Comparison of ENCODE assay signal across 24 cellular contexts in genomic region chrX:150463566-150463965, GRCh38.
"Had no signal": no experiment of that assay in that cellular context is flagged by ENCODE, and none has a peak within 500 bp of the region (broad histone marks: within the 10 kb centered on the region; RNA-seq: fewer than 3 reads in every experiment).

No MANE protein-coding gene starts in this region.

- ATAC-seq: activated CD8-positive, alpha-beta memory T cell treated with anti-CD3 and anti-CD28 coated beads, Interleukin-2, amount 10 ng/mL, durations not matched to agents 7 days and 5 days; activated CD8-positive, alpha-beta T cell treated with anti-CD3 and anti-CD28 coated beads, Interleukin-2, amount 10 ng/mL, durations not matched to agents 7 days and 5 days; activated naive CD8-positive, alpha-beta T cell treated with anti-CD3 and anti-CD28 coated beads, Interleukin-2, amount 50 U/mL, for 24 hours; WTC11 had no signal

- FAIRE-seq: colon, endometrium, endothelial cell of umbilical vein had no signal

- DNase-seq: activated CD4-positive, alpha-beta memory T cell treated with anti-CD3 and anti-CD28 coated beads for 36 hours; activated CD4-positive, alpha-beta T cell treated with anti-CD3 and anti-CD28 coated beads for 1 hour; activated CD4-positive, alpha-beta T cell treated with anti-CD3 and anti-CD28 coated beads for 4 hours; activated CD4-positive, alpha-beta T cell treated with anti-CD3 and anti-CD28 coated beads, Interleukin-2, amount 50 U/mL, for 1 hour; activated CD8-positive, alpha-beta memory T cell treated with anti-CD3 and anti-CD28 coated beads, Interleukin-2, amount 10 ng/mL, durations not matched to agents 7 days and 5 days; activated CD8-positive, alpha-beta memory T cell treated with anti-CD3 and anti-CD28 coated beads, Interleukin-2, amount 50 U/mL, for 4 hours; activated CD8-positive, alpha-beta T cell treated with anti-CD3 and anti-CD28 coated beads, Interleukin-2, amount 10 ng/mL, durations not matched to agents 7 days and 5 days; activated effector memory CD4-positive, alpha-beta T cell treated with anti-CD3 and anti-CD28 coated beads, Interleukin-2, amount 50 U/mL, for 16 hours; activated naive CD4-positive, alpha-beta T cell treated with anti-CD3 and anti-CD28 coated beads for 36 hours; activated naive CD8-positive, alpha-beta T cell treated with anti-CD3 and anti-CD28 coated beads for 36 hours; activated naive CD8-positive, alpha-beta T cell treated with anti-CD3 and anti-CD28 coated beads, Interleukin-2, amount 50 U/mL, for 24 hours; activated T-cell treated with anti-CD3 and anti-CD28 coated beads, Interleukin-2, amount 50 U/mL, for 1 hour; activated T-cell treated with anti-CD3 and anti-CD28 coated beads, Interleukin-2, amount 50 U/mL, for 48 hours; central memory CD4-positive, alpha-beta T cell; cortex of kidney; dermis blood vessel endothelial cell; effector CD8-positive, alpha-beta T cell; esophagus squamous epithelium; foreskin melanocyte; T-helper 2 cell had no signal
